ENCODE assay signal across 8 cellular contexts in genomic region chr1:12231276-12231595, GRCh38. TPM values are rescaled to one million over a fixed set of nuclear protein-coding genes. Genes with fewer than 3 reads are reported as not detected.
DNase-seq lines count a peak whose midpoint lies in the region; FAIRE-seq and TF ChIP-seq lines count a peak whose summit lies in the region.

No MANE protein-coding gene starts in this region.

- POLR2A ChIA-PET in OCI-LY7 (lab: Charles Lee), result no interaction called here
- POLR2A ChIA-PET in endothelial cell of umbilical vein (lab: Charles Lee), result interaction anchor here (0.7 kb wide), 1 partner anchor 29 kb away, joined by 3 read pairs; no protein-coding TSS in a partner anchor

- peaks cover 9% of the 10 kb centered on the region for H3K4me1 Mint-ChIP-seq in neural progenitor cell

- peaks cover 4% of the 10 kb centered on the region for H3F3A ChIP-seq in neural progenitor cell (ENCODE audit: low read depth)

- CTCF ChIA-PET in OCI-LY7 (lab: Charles Lee; ENCODE audit: unreplicated experiment), result no interaction called here
- CTCF ChIA-PET in endothelial cell of umbilical vein (lab: Charles Lee), result interaction anchor here (2.7 kb wide), 1 partner anchor 106 kb away, joined by 13 read pairs; no protein-coding TSS in a partner anchor

- peaks cover 2% of the 10 kb centered on the region for H3K27me3 Mint-ChIP-seq in neural progenitor cell (ENCODE audit: insufficient read depth, low read depth)

- H3K9me3 ChIP-seq in OCI-LY7 (ENCODE audit: low read length) (no peaks in the 10 kb centered on the region), endothelial cell of umbilical vein (replicated peaks; ENCODE audit: control insufficient read depth, insufficient read depth, low read length) (no peaks in the 10 kb centered on the region), neural progenitor cell (ENCODE audit: low read depth) (no peaks in the 10 kb centered on the region)

- H3K27me3 ChIP-seq in endothelial cell of umbilical vein (ENCODE audit: control insufficient read depth in 2 of 2, insufficient read depth in 2 of 2, low read length in 2 of 2) (no peaks in the 10 kb centered on the region), neural progenitor cell (no peaks in the 10 kb centered on the region)

- H4K20me1 ChIP-seq in OCI-LY7 (ENCODE audit: insufficient read depth, low read length), result no peaks in the 10 kb centered on the region
- H4K20me1 ChIP-seq in endothelial cell of umbilical vein (replicated peaks; ENCODE audit: control insufficient read depth, extremely low read depth, insufficient read depth, low read length), result no peaks in the 10 kb centered on the region
- peaks cover 25% of the 10 kb centered on the region for H4K20me1 ChIP-seq in neural progenitor cell (ENCODE audit: low read depth)

- H3K36me3 Mint-ChIP-seq in neural progenitor cell, result peaks cover 2% of the 10 kb centered on the region

- H3K36me3 ChIP-seq in OCI-LY7 (ENCODE audit: insufficient read depth, low read length) (peaks cover 15% of the 10 kb centered on the region), endothelial cell of umbilical vein (ENCODE audit: control insufficient read depth in 2 of 2, extremely low read depth in 1 of 2, insufficient read depth in 2 of 2, low read length in 2 of 2) (peaks cover 0 to 2% of the 10 kb centered on the region in 2 experiments), neural progenitor cell (no peaks in the 10 kb centered on the region)

- no peak overlapping the region for H3K27ac Mint-ChIP-seq in neural progenitor cell

- H3K79me2 ChIP-seq in OCI-LY7 (ENCODE audit: insufficient read depth, low read depth, low read length) (peaks cover 13% of the 10 kb centered on the region; the same call in 1 of the 2 replicates), endothelial cell of umbilical vein (ENCODE audit: control insufficient read depth, insufficient read depth, low read length) (peaks cover 16% of the 10 kb centered on the region), neural progenitor cell (ENCODE audit: low read depth) (peaks cover 25% of the 10 kb centered on the region)

- FAIRE-seq in endothelial cell of umbilical vein (lab: Jason Lieb, UNC), result peak; percentile 42

- no peaks in the 10 kb centered on the region for H3K9me1 ChIP-seq in endothelial cell of umbilical vein (replicated peaks; ENCODE audit: control insufficient read depth, extremely low read depth, insufficient read depth, low read length)

- H3K4me2 ChIP-seq in OCI-LY7 (ENCODE audit: low read length), result peak overlapping the region; percentile 93
- peak overlapping the region; percentile 60 for H3K4me2 ChIP-seq in endothelial cell of umbilical vein (ENCODE audit: insufficient read depth, low read length)
- peak overlapping the region; percentile 99 for H3K4me2 ChIP-seq in neural progenitor cell

- BruUV-seq in OCI-LY7 (replicated peaks; lab: Mats Ljungman, UMichigan), result no TSS peak
- BruUV-seq in endothelial cell of umbilical vein (replicated peaks; lab: Mats Ljungman, UMichigan), result no TSS peak

- intact Hi-C loops in OCI-LY7 (cut with micrococcal nuclease; ENCODE audit: unreplicated experiment) (no loop called here), endothelial cell of umbilical vein (cut with micrococcal nuclease) (loop anchor here (2.0 kb wide), 1 partner anchor 388 kb away; the partner anchor contains the start of gene DHRS3)

- dilution Hi-C loops in endothelial cell of umbilical vein (cut with MboI; ENCODE audit: extremely low pct_ligation_motif_present, low sequenced_read_pairs), result no loop called here

- H3K4me3 ChIP-seq in OCI-LY7 (ENCODE audit: low read depth, low read length, poor library complexity, severe bottlenecking) (peak overlapping the region; percentile 100), endothelial cell of umbilical vein (replicated peaks in 1 of 3; ENCODE audit: insufficient read depth in 1 of 3, low read depth in 1 of 3, low read length in 3 of 3) (peak overlapping the region; percentile 59 to 75 (median 73)), neural progenitor cell (peak overlapping the region; percentile 88)

- TF ChIP-seq POLR2A in endothelial cell of umbilical vein (IDR thresholded peaks at IDR 0.05; ENCODE audit: low read depth, low read length), result no peak

- no peaks in the 10 kb centered on the region for H3K9me3 Mint-ChIP-seq in neural progenitor cell

- peak overlapping the region; percentile 93 for H3K4me3 Mint-ChIP-seq in neural progenitor cell

- H3K4me1 ChIP-seq in OCI-LY7 (ENCODE audit: insufficient read depth, low read length, poor library complexity, severe bottlenecking) (peaks cover 7% of the 10 kb centered on the region), endothelial cell of umbilical vein (ENCODE audit: control insufficient read depth, extremely low read depth, insufficient read depth, low read length) (peaks cover 6% of the 10 kb centered on the region), neural progenitor cell (peaks cover 4% of the 10 kb centered on the region)

- H2AFZ ChIP-seq in OCI-LY7 (ENCODE audit: low read length), result no peak overlapping the region
- H2AFZ ChIP-seq in endothelial cell of umbilical vein (ENCODE audit: low read depth, low read length), result peak overlapping the region; percentile 46
- H2AFZ ChIP-seq in neural progenitor cell (replicated peaks), result no peak overlapping the region

- H3K9ac ChIP-seq in endothelial cell of umbilical vein (replicated peaks; ENCODE audit: extremely low read depth, insufficient read depth, low read length) (peak overlapping the region; percentile 48), neural progenitor cell (peak overlapping the region; percentile 67)

- TF ChIP-seq CTCF in C4-2B (conservative IDR thresholded peaks at IDR 0.05) (no peak), OCI-LY7 (conservative IDR thresholded peaks at IDR 0.05; ENCODE audit: low read length) (no peak), endothelial cell of umbilical vein (IDR thresholded peaks at IDR 0.05; ENCODE audit: extremely low read depth in 1 of 2, insufficient read depth in 1 of 2, low read depth in 1 of 2, low read length in 2 of 2) (no peak), neural progenitor cell (IDR thresholded peaks at IDR 0.05) (no peak)

- no peaks in the 10 kb centered on the region for H3K9me2 ChIP-seq in OCI-LY7 (ENCODE audit: insufficient read depth, low read length)

- DNase-seq in OCI-LY7 (ENCODE audit: low spot score) (no peak), endothelial cell of umbilical vein (ENCODE audit: low read depth, low spot score) (no peak), neural progenitor cell (ENCODE audit: low spot score) (peak; percentile 14), globus pallidus (ENCODE audit: low spot score) (no peak), DMS79 (lab: John Stamatoyannopoulos, UW) (no peak), medulla oblongata (ENCODE audit: extremely low spot score) (no peak)
- DNase-seq in stimulated activated CD4-positive, alpha-beta T cell treated with anti-CD3 and anti-CD28 coated beads, Interleukin-2, amount 100 ng/mL, for 24 hours, result no peak

- peak overlapping the region; percentile 98 for H3K27ac ChIP-seq in C4-2B
- H3K27ac ChIP-seq in OCI-LY7 (ENCODE audit: low read depth, low read length, poor library complexity, severe bottlenecking), result no peak overlapping the region
- H3K27ac ChIP-seq in endothelial cell of umbilical vein (ENCODE audit: insufficient read depth, low read depth, low read length), result no peak overlapping the region
- no peak overlapping the region for H3K27ac ChIP-seq in neural progenitor cell

TF ChIP-seq in endothelial cell of umbilical vein, 7 proteins besides CTCF, POLR2A, EP300 and RAD21:
- no peak for TF ChIP-seq MYC (IDR thresholded peaks at IDR 0.05; ENCODE audit: low read depth, low read length)
- no peak for TF ChIP-seq FOS (IDR thresholded peaks at IDR 0.05; ENCODE audit: borderline replicate concordance, insufficient read depth, low read length)
- TF ChIP-seq GATA2 (IDR thresholded peaks at IDR 0.05; ENCODE audit: insufficient read depth, insufficient read length, low read depth, low read length), result no peak
- TF ChIP-seq MAX (IDR thresholded peaks at IDR 0.05; ENCODE audit: insufficient read depth, insufficient read length), result no peak
- TF ChIP-seq JUN (IDR thresholded peaks at IDR 0.05; ENCODE audit: borderline replicate concordance, insufficient read depth, insufficient read length, low read depth), result no peak
- TF ChIP-seq EZH2 (IDR thresholded peaks at IDR 0.05; ENCODE audit: borderline replicate concordance, low read depth, low read length, severe bottlenecking), result no peak
- TF ChIP-seq POLR2AphosphoS5 (IDR thresholded peaks at IDR 0.05; ENCODE audit: insufficient read depth, low read depth, low read length), result no peak

RNA-seq across cellular contexts. Expression of gene VPS13D, which starts 1.4 kb away (rescaled TPM):
- total RNA-seq in OCI-LY7 (2014; rRNA removed; shearing (Covaris generic)), result 23.0 and 23.9 TPM in 2 replicates
- total RNA-seq in OCI-LY7 (2022), result 39.2 and 45.3 TPM in 2 replicates
- 41.7 and 48.5 TPM in 2 replicates for total RNA-seq in endothelial cell of umbilical vein
- 12.7 and 13.6 TPM in 2 replicates for polyA plus RNA-seq in endothelial cell of umbilical vein
- 14.4 and 16.4 TPM in 2 replicates for polyA plus RNA-seq in endothelial cell of umbilical vein (2011; cell fraction: cytosol; rRNA removed)
- polyA plus RNA-seq in endothelial cell of umbilical vein (2011; cell fraction: nucleus; rRNA removed), result 36.9 and 42.3 TPM in 2 replicates
- 13.9 and 15.2 TPM in 2 replicates for polyA plus RNA-seq in endothelial cell of umbilical vein (2012)
- polyA minus RNA-seq in endothelial cell of umbilical vein, result 65.0 and 93.7 TPM in 2 replicates
- 23.1 TPM for polyA minus RNA-seq in endothelial cell of umbilical vein (2011; cell fraction: cytosol; rRNA and poly(A)+ RNA removed)
- 110 and 161 TPM in 2 replicates for polyA minus RNA-seq in endothelial cell of umbilical vein (2011; cell fraction: nucleus; rRNA and poly(A)+ RNA removed)
- 15.1 and 16.4 TPM in 2 replicates for total RNA-seq in neural progenitor cell (ENCODE audit: low replicate concordance)
